In the genomic region with DNA sequence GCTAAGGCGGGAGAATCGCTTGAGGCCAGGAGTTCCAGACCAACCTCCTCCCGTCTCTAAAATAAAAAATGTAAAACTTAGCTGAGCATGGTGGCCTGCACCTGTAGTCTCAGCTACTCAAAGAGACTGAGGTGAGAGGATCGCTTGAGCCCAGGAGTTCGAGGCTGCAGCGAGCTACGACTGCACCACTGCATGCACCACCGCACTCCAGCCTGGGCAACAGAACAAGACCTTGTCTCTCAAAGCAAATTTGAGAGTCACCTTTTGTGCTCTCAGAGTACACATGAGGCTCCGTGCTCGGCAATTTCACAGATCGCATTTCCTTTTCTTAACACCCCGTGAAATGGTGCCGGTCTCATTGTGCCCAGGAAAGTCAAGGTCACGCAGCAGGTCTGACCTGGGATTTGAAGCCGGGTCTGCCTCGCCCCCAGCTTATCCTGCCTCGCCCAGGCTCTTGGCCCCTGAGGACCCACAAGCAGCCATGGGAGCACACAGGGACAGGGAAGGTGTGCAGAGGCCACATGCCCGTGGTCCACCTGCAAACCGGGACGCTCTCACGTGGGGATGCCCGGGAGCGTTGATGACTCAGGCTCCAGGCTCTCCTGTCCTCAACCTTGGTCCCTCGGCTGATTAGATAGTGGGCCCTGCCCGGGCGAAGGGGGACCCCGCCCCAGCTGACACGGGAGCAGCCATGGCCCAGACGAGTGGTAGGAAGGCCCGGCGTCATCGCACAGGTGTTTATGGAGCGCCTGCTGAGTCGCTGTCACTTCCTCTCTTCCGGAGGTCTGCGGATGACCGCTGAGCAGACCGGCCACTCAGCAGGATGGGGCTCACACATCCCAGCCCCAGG, we compare ENCODE assay signal across 1 cellular context.
A peak's percentile ranks its signal among the peaks of the same experiment; 100 is the strongest.
TF ChIP-seq lines count a peak whose summit lies in the region.

No MANE protein-coding gene starts in this region.

TF ChIP-seq in K562, 482 proteins besides CTCF, POLR2A, EP300 and RAD21:
- TF ChIP-seq MAX (CRISPR knock-in tag; IDR thresholded peaks at IDR 0.05): peak; percentile 52
- TF ChIP-seq ZNF282 (CRISPR knock-in tag; IDR thresholded peaks at IDR 0.05): no peak
- TF ChIP-seq ZBTB7A (IDR thresholded peaks at IDR 0.05; ENCODE audit: borderline replicate concordance, control insufficient read depth, low read depth, low read length): 0 out of 2 replicates have a peak, but pooled peaks have one; percentile 35
- peak; percentile 33; the same call in 1 of the 2 replicates for TF ChIP-seq ETV1 (tag; conservative IDR thresholded peaks at IDR 0.05; ENCODE audit: low read depth)
- TF ChIP-seq, protein P1, sequence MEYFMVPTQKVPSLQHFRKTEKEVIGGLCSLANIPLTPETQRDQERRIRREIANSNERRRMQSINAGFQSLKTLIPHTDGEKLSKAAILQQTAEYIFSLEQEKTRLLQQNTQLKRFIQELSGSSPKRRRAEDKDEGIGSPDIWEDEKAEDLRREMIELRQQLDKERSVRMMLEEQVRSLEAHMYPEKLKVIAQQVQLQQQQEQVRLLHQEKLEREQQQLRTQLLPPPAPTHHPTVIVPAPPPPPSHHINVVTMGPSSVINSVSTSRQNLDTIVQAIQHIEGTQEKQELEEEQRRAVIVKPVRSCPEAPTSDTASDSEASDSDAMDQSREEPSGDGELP (CRISPR knock-in tag; IDR thresholded peaks at IDR 0.05; ENCODE audit: borderline replicate concordance): peak; percentile 34; the same call in 1 of the 2 replicates
- TF ChIP-seq L3MBTL2 (IDR thresholded peaks at IDR 0.05): peak; percentile 20; the same call in 1 of the 2 replicates
- TF ChIP-seq SPI1 (IDR thresholded peaks at IDR 0.05; ENCODE audit: borderline replicate concordance, low read depth, low read length): peak; percentile 59; the same call in 1 of the 2 replicates
- TF ChIP-seq HMGN3 (IDR thresholded peaks at IDR 0.05; ENCODE audit: borderline replicate concordance, extremely low read depth, insufficient read length, low read depth, low read length): peak; percentile 13
- TF ChIP-seq JUN (IDR thresholded peaks at IDR 0.05; ENCODE audit: borderline replicate concordance, low read depth, low read length): no peak
- TF ChIP-seq JUN (CRISPR knock-in tag; IDR thresholded peaks at IDR 0.05; ENCODE audit: borderline replicate concordance): no peak
- TF ChIP-seq, protein P2, sequence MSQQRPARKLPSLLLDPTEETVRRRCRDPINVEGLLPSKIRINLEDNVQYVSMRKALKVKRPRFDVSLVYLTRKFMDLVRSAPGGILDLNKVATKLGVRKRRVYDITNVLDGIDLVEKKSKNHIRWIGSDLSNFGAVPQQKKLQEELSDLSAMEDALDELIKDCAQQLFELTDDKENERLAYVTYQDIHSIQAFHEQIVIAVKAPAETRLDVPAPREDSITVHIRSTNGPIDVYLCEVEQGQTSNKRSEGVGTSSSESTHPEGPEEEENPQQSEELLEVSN (IDR thresholded peaks at IDR 0.05; ENCODE audit: borderline replicate concordance in 1 of 2, extremely low read depth in 1 of 2, insufficient read depth in 1 of 2, insufficient read length in 1 of 2, low read depth in 1 of 2, low read length in 1 of 2, poor library complexity in 1 of 2, severe bottlenecking in 1 of 2): peak in 1 of 2 experiments; percentile 61
- no peak for TF ChIP-seq ZNF740 (CRISPR knock-in tag; IDR thresholded peaks at IDR 0.05)
- TF ChIP-seq ZNF740 (tag; IDR thresholded peaks at IDR 0.05): no peak
- TF ChIP-seq TEAD4 (IDR thresholded peaks at IDR 0.05; ENCODE audit: low read length): no peak
- TF ChIP-seq TEAD4 (CRISPR knock-in tag; IDR thresholded peaks at IDR 0.05; ENCODE audit: borderline replicate concordance): no peak
- TF ChIP-seq, protein P3, sequence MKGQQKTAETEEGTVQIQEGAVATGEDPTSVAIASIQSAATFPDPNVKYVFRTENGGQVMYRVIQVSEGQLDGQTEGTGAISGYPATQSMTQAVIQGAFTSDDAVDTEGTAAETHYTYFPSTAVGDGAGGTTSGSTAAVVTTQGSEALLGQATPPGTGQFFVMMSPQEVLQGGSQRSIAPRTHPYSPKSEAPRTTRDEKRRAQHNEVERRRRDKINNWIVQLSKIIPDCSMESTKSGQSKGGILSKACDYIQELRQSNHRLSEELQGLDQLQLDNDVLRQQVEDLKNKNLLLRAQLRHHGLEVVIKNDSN (CRISPR knock-in tag; IDR thresholded peaks at IDR 0.05): peak; percentile 25; the same call in 1 of the 2 replicates
